ENCODE assay signal across 21 cellular contexts in genomic region chr16:20440766-20441165, GRCh38. TPM values are rescaled to one million over a fixed set of nuclear protein-coding genes. Genes with fewer than 3 reads are reported as not detected.
"Had no signal": no experiment of that assay in that cellular context is flagged by ENCODE, and none has a peak within 500 bp of the region (broad histone marks: within the 10 kb centered on the region; RNA-seq: fewer than 3 reads in every experiment).

No MANE protein-coding gene starts in this region.

RNA-seq across cellular contexts. Expression of gene ACSM2A, which starts 10.6 kb away (rescaled TPM):
- total RNA-seq: activated CD4-positive, alpha-beta memory T cell treated with anti-CD3 and anti-CD28 coated beads for 36 hours; activated CD4-positive, alpha-beta T cell treated with anti-CD3 and anti-CD28 coated beads, Interleukin-2, amount 10 ng/mL, durations not matched to agents 24 days and 14 days; activated CD8-positive, alpha-beta memory T cell treated with anti-CD3 and anti-CD28 coated beads for 36 hours; activated naive CD4-positive, alpha-beta T cell treated with anti-CD3 and anti-CD28 coated beads for 36 hours; activated naive CD8-positive, alpha-beta T cell treated with anti-CD3 and anti-CD28 coated beads, Interleukin-2, amount 10 ng/mL, durations not matched to agents 7 days and 5 days; activated T-helper 1 cell treated with anti-CD3 and anti-CD28 coated beads, Interleukin-12 subunit alpha, Interleukin-12 subunit beta, Interleukin-2, Interleukin-4 antibody, amounts not matched to agents 30 ng/mL and 10 ng/mL and 1 ng/mL, durations not matched to agents 14 hours and 24 hours and 36 hours; fibroblast of lung; fibroblast of villous mesenchyme; kidney epithelial cell; left lung; pulmonary artery endothelial cell; SJCRH30; ureter had no signal
- polyA plus RNA-seq: fibroblast of lung, immature natural killer cell, neural cell had no signal

RNA-seq across cellular contexts. Expression of gene ACSM5, which starts 31.4 kb away (rescaled TPM):
- total RNA-seq: activated CD4-positive, alpha-beta memory T cell treated with anti-CD3 and anti-CD28 coated beads for 36 hours; activated CD4-positive, alpha-beta T cell treated with anti-CD3 and anti-CD28 coated beads, Interleukin-2, amount 10 ng/mL, durations not matched to agents 24 days and 14 days; activated CD8-positive, alpha-beta memory T cell treated with anti-CD3 and anti-CD28 coated beads for 36 hours; activated naive CD4-positive, alpha-beta T cell treated with anti-CD3 and anti-CD28 coated beads for 36 hours; activated naive CD8-positive, alpha-beta T cell treated with anti-CD3 and anti-CD28 coated beads, Interleukin-2, amount 10 ng/mL, durations not matched to agents 7 days and 5 days; activated T-helper 1 cell treated with anti-CD3 and anti-CD28 coated beads, Interleukin-12 subunit alpha, Interleukin-12 subunit beta, Interleukin-2, Interleukin-4 antibody, amounts not matched to agents 30 ng/mL and 10 ng/mL and 1 ng/mL, durations not matched to agents 14 hours and 24 hours and 36 hours; fibroblast of lung; fibroblast of villous mesenchyme; kidney epithelial cell; pulmonary artery endothelial cell; SJCRH30 had no signal
- polyA plus RNA-seq: immature natural killer cell, neural cell had no signal

RNA-seq across cellular contexts. Expression of gene PDILT, which starts 36.2 kb away (rescaled TPM):
- total RNA-seq: activated CD4-positive, alpha-beta memory T cell treated with anti-CD3 and anti-CD28 coated beads for 36 hours; activated CD4-positive, alpha-beta T cell treated with anti-CD3 and anti-CD28 coated beads, Interleukin-2, amount 10 ng/mL, durations not matched to agents 24 days and 14 days; activated CD8-positive, alpha-beta memory T cell treated with anti-CD3 and anti-CD28 coated beads for 36 hours; activated naive CD4-positive, alpha-beta T cell treated with anti-CD3 and anti-CD28 coated beads for 36 hours; activated naive CD8-positive, alpha-beta T cell treated with anti-CD3 and anti-CD28 coated beads, Interleukin-2, amount 10 ng/mL, durations not matched to agents 7 days and 5 days; activated T-helper 1 cell treated with anti-CD3 and anti-CD28 coated beads, Interleukin-12 subunit alpha, Interleukin-12 subunit beta, Interleukin-2, Interleukin-4 antibody, amounts not matched to agents 30 ng/mL and 10 ng/mL and 1 ng/mL, durations not matched to agents 14 hours and 24 hours and 36 hours; colonic mucosa; dermis microvascular lymphatic vessel endothelial cell; epithelial cell of proximal tubule; fibroblast of lung; fibroblast of villous mesenchyme; kidney epithelial cell; left lung; lung microvascular endothelial cell; mucosa of gallbladder; pulmonary artery endothelial cell; SJCRH30; thyroid gland; ureter had no signal
- polyA plus RNA-seq: fibroblast of lung, immature natural killer cell, neural cell had no signal
